ENCODE assay signal across 8 cellular contexts in genomic region chr6:14711056-14711703, GRCh38.
DNase-seq lines count a peak whose midpoint lies in the region; ATAC-seq, FAIRE-seq and TF ChIP-seq lines count a peak whose summit lies in the region.

No MANE protein-coding gene starts in this region.

- no peaks in the 10 kb centered on the region for H3K9me3 Mint-ChIP-seq in activated T-helper 1 cell treated with anti-CD3 and anti-CD28 coated beads, Interleukin-12 subunit alpha, Interleukin-12 subunit beta, Interleukin-2, Interleukin-4 antibody, amounts not matched to agents 30 ng/mL and 10 ng/mL and 1 ng/mL, durations not matched to agents 14 hours and 24 hours and 36 hours

- intact Hi-C loops in activated T-helper 1 cell treated with anti-CD3 and anti-CD28 coated beads, Interleukin-12 subunit alpha, Interleukin-12 subunit beta, Interleukin-2, Interleukin-4 antibody, amounts not matched to agents 30 ng/mL and 10 ng/mL and 1 ng/mL, durations not matched to agents 14 hours and 24 hours and 36 hours (cut with micrococcal nuclease) = loop anchor here (1.0 to 5.0 kb wide), 7 partner anchors 22 to 802 kb away; no protein-coding TSS in a partner anchor

- FAIRE-seq in GM19239 (lab: Jason Lieb, UNC) (peak; percentile 64), GM12891 (lab: Jason Lieb, UNC) (no peak)

- H3K4me1 Mint-ChIP-seq in activated T-helper 1 cell treated with anti-CD3 and anti-CD28 coated beads, Interleukin-12 subunit alpha, Interleukin-12 subunit beta, Interleukin-2, Interleukin-4 antibody, amounts not matched to agents 30 ng/mL and 10 ng/mL and 1 ng/mL, durations not matched to agents 14 hours and 24 hours and 36 hours (ENCODE audit: low read depth) = peaks cover 36% of the 10 kb centered on the region

- peak overlapping the region; percentile 16 for H3K27ac ChIP-seq in BLaER1

- no peak overlapping the region for H3K4me3 ChIP-seq in BLaER1

- H4K20me1 ChIP-seq in BLaER1 = no peaks in the 10 kb centered on the region

- peaks cover 18% of the 10 kb centered on the region for H3K9me3 ChIP-seq in BLaER1

- no peak for TF ChIP-seq POLR2A in GM12891 (IDR thresholded peaks at IDR 0.05; ENCODE audit: low read depth, low read length)

- H3K4me3 Mint-ChIP-seq in activated T-helper 1 cell treated with anti-CD3 and anti-CD28 coated beads, Interleukin-12 subunit alpha, Interleukin-12 subunit beta, Interleukin-2, Interleukin-4 antibody, amounts not matched to agents 30 ng/mL and 10 ng/mL and 1 ng/mL, durations not matched to agents 14 hours and 24 hours and 36 hours = peak overlapping the region; percentile 19

- peak overlapping the region; percentile 38 for H3K4me2 ChIP-seq in BLaER1

- H3K36me3 ChIP-seq in BLaER1 = no peaks in the 10 kb centered on the region

- H3K27me3 ChIP-seq in BLaER1 = no peaks in the 10 kb centered on the region

- H3K36me3 Mint-ChIP-seq in activated T-helper 1 cell treated with anti-CD3 and anti-CD28 coated beads, Interleukin-12 subunit alpha, Interleukin-12 subunit beta, Interleukin-2, Interleukin-4 antibody, amounts not matched to agents 30 ng/mL and 10 ng/mL and 1 ng/mL, durations not matched to agents 14 hours and 24 hours and 36 hours (ENCODE audit: low read depth) = peaks cover 3% of the 10 kb centered on the region

- H3K27ac Mint-ChIP-seq in activated T-helper 1 cell treated with anti-CD3 and anti-CD28 coated beads, Interleukin-12 subunit alpha, Interleukin-12 subunit beta, Interleukin-2, Interleukin-4 antibody, amounts not matched to agents 30 ng/mL and 10 ng/mL and 1 ng/mL, durations not matched to agents 14 hours and 24 hours and 36 hours = peak overlapping the region; percentile 92

- H3K4me1 ChIP-seq in BLaER1 = peaks cover 19% of the 10 kb centered on the region

- DNase-seq in GM19239 (ENCODE audit: insufficient read length, low spot score) = no peak
- peak; percentile 86 to 97 for DNase-seq in NOMO-1 (lab: John Stamatoyannopoulos, UW; ENCODE audit: unreplicated experiment in 2 of 2)
- DNase-seq in activated T-helper 1 cell treated with anti-CD3 and anti-CD28 coated beads, Interleukin-12 subunit alpha, Interleukin-12 subunit beta, Interleukin-2, Interleukin-4 antibody, amounts not matched to agents 30 ng/mL and 10 ng/mL and 1 ng/mL, durations not matched to agents 14 hours and 24 hours and 36 hours (ENCODE audit: low spot score) = peak; percentile 56
- DNase-seq in inferior parietal cortex (ENCODE audit: extremely low spot score) = peak; percentile 63
- peak; percentile 36 to 65 for DNase-seq in stimulated activated CD8-positive, alpha-beta memory T cell treated with anti-CD3 and anti-CD28 coated beads, Interleukin-15, amount 100 ng/mL, for 48 hours (ENCODE audit: low read depth in 2 of 2)
- DNase-seq in GM12891 (ENCODE audit: insufficient read length, low spot score) = no peak

- no peak for ATAC-seq in HG02759 (IDR thresholded peaks at IDR 0.05; ENCODE audit: unreplicated experiment)

- H3K9ac ChIP-seq in BLaER1 = no peak overlapping the region

- H3K27me3 Mint-ChIP-seq in activated T-helper 1 cell treated with anti-CD3 and anti-CD28 coated beads, Interleukin-12 subunit alpha, Interleukin-12 subunit beta, Interleukin-2, Interleukin-4 antibody, amounts not matched to agents 30 ng/mL and 10 ng/mL and 1 ng/mL, durations not matched to agents 14 hours and 24 hours and 36 hours (ENCODE audit: insufficient read depth) = peaks cover 4% of the 10 kb centered on the region

TF ChIP-seq in GM12891, 5 proteins besides CTCF, POLR2A, EP300 and RAD21:
- TF ChIP-seq POLR2AphosphoS5 (IDR thresholded peaks at IDR 0.05; ENCODE audit: low read depth, low read length) (no peak), POU2F2 (IDR thresholded peaks at IDR 0.05; ENCODE audit: low read depth, low read length) (no peak), PAX5 (IDR thresholded peaks at IDR 0.05; ENCODE audit: insufficient read depth, low read length, severe bottlenecking) (no peak), TAF1 (IDR thresholded peaks at IDR 0.05; ENCODE audit: low read depth, low read length) (no peak), SPI1 (IDR thresholded peaks at IDR 0.05; ENCODE audit: low read depth, low read length) (no peak)

Comparison
In these comparisons a context has a peak if more than half of its experiments do, and no peak if none do; other contexts are left out.
1. DNase-seq: peak in NOMO-1 (2 of 2), activated T-helper 1 cell treated with anti-CD3 and anti-CD28 coated beads, Interleukin-12 subunit alpha, Interleukin-12 subunit beta, Interleukin-2, Interleukin-4 antibody, amounts not matched to agents 30 ng/mL and 10 ng/mL and 1 ng/mL, durations not matched to agents 14 hours and 24 hours and 36 hours (single experiment), inferior parietal cortex (single experiment) and stimulated activated CD8-positive, alpha-beta memory T cell treated with anti-CD3 and anti-CD28 coated beads, Interleukin-15, amount 100 ng/mL, for 48 hours (2 of 2); none in GM19239 (single experiment) and GM12891 (single experiment).